Comparison of ENCODE assay signal across 9 cellular contexts in genomic region chr1:172745014-172745413, GRCh38.
A peak's percentile ranks its signal among the peaks of the same experiment; 100 is the strongest.
DNase-seq lines count a peak whose midpoint lies in the region; ATAC-seq, FAIRE-seq and TF ChIP-seq lines count a peak whose summit lies in the region.
"Had no signal": no experiment of that assay in that cellular context is flagged by ENCODE, and none has a peak within 500 bp of the region (broad histone marks: within the 10 kb centered on the region; RNA-seq: fewer than 3 reads in every experiment).

No MANE protein-coding gene starts in this region.

- H3K36me3 Mint-ChIP-seq in T-helper 17 cell (ENCODE audit: low read depth) (no peaks in the 10 kb centered on the region), natural killer cell (no peaks in the 10 kb centered on the region)

- no peaks in the 10 kb centered on the region for H3K36me3 ChIP-seq in ACC112 (ENCODE audit: insufficient read depth, low read length)

- peak overlapping the region; percentile 43 for H2AFZ ChIP-seq in ACC112 (ENCODE audit: low read length, unreplicated experiment)

- TF ChIP-seq CTCF in natural killer cell (IDR thresholded peaks at IDR 0.05) = peak; percentile 55

- intact Hi-C loops in natural killer cell (cut with micrococcal nuclease) = loop anchor here (1.0 to 10.0 kb wide), 3 partner anchors 457 to 2000 kb away; no protein-coding TSS in a partner anchor

- H3K9me3 Mint-ChIP-seq in natural killer cell = no peaks in the 10 kb centered on the region
- H3K9me3 Mint-ChIP-seq: T-helper 1 cell treated with Interleukin-12 subunit alpha and Interleukin-12 subunit beta and Interleukin-4 antibody, amounts not matched to agents 30 μg/mL and 1 μg/mL, for 36 hours had no signal

- H3K4me1 Mint-ChIP-seq in T-helper 17 cell (peaks cover 30% of the 10 kb centered on the region), natural killer cell (peaks cover 31 to 35% of the 10 kb centered on the region in 2 donors)

- H3K9me3 ChIP-seq in T-helper 17 cell (ENCODE audit: control insufficient read depth, low read length, poor library complexity, severe bottlenecking) = no peaks in the 10 kb centered on the region

- H3K27ac Mint-ChIP-seq in T-helper 17 cell (peak overlapping the region; percentile 76), natural killer cell (peak overlapping the region; percentile 50 to 82)
- H3K27ac Mint-ChIP-seq: T-helper 1 cell treated with Interleukin-12 subunit alpha and Interleukin-12 subunit beta and Interleukin-4 antibody, amounts not matched to agents 30 μg/mL and 1 μg/mL, for 36 hours had no signal

- ATAC-seq in T-helper 17 cell = peak; percentile 69
- ATAC-seq in natural killer cell = peak; percentile 53 to 67 (median 62)

- H3K4me3 Mint-ChIP-seq in T-helper 17 cell (peak overlapping the region; percentile 74), natural killer cell (peak overlapping the region; percentile 61)
- H3K4me3 Mint-ChIP-seq: T-helper 1 cell treated with Interleukin-12 subunit alpha and Interleukin-12 subunit beta and Interleukin-4 antibody, amounts not matched to agents 30 μg/mL and 1 μg/mL, for 36 hours had no signal

- H3K4me1 ChIP-seq in ACC112 (ENCODE audit: control insufficient read depth, insufficient read depth, low read length, unreplicated experiment) = peaks cover 34% of the 10 kb centered on the region

- no peaks in the 10 kb centered on the region for H3K27me3 ChIP-seq in ACC112 (ENCODE audit: insufficient read depth, low read length)

- FAIRE-seq in G401.6 (lab: Jason Lieb, UNC) = peak; percentile 83

- peak overlapping the region; percentile 92 for H3K27ac ChIP-seq in ACC112 (ENCODE audit: low read depth, low read length)

- no peaks in the 10 kb centered on the region for H3K79me2 ChIP-seq in ACC112 (ENCODE audit: control insufficient read depth, insufficient read depth, low read length, unreplicated experiment)

- H3K4me3 ChIP-seq in ACC112 (ENCODE audit: low read depth, low read length) = no peak overlapping the region; the same call in 1 of the 2 replicates

- H3K27me3 Mint-ChIP-seq in T-helper 17 cell (no peaks in the 10 kb centered on the region), natural killer cell (ENCODE audit: low read depth in 2 of 2) (no peaks in the 10 kb centered on the region)

- DNase-seq in GOT3 (lab: John Stamatoyannopoulos, UW) (peak; percentile 77), KG1 (lab: John Stamatoyannopoulos, UW) (peak; percentile 67), T-helper 17 cell (no peak), epidermal melanocyte (ENCODE audit: insufficient read length, low spot score) (peak; percentile 46), natural killer cell (no peak), 8988T (no peak)

Comparison
In these comparisons a context has a peak if more than half of its experiments do, and no peak if none do; other contexts are left out.
1. DNase-seq: peak in GOT3 (single experiment), KG1 (single experiment) and epidermal melanocyte (single experiment); none in T-helper 17 cell (0 of 3), natural killer cell (single experiment) and 8988T (single experiment).